30 cellular contexts compared by ENCODE assay signal in the genomic region with DNA sequence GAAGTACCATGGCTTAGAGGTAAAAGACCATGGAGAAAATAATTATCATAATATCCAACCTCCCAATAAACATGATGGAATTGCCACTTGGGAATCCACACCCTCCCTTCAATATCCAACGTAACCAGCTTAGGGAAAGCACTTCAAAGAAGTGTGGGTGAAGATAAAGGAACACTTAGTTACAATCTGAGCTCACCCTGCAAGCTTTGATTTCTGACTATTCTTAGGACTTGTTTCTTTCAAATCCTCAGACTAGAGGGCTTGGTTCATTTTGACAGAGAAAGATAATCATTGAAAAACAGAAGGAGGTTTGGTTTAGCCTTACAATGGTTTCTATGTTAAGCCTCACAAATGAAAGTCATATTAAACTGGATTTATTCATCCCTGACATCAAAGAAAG. TPM values are rescaled to one million over a fixed set of nuclear protein-coding genes. Genes with fewer than 3 reads are reported as not detected.
"Had no signal": no experiment of that assay in that cellular context is flagged by ENCODE, and none has a peak within 500 bp of the region (broad histone marks: within the 10 kb centered on the region; RNA-seq: fewer than 3 reads in every experiment).

No MANE protein-coding gene starts in this region.

- H3K36me3 ChIP-seq: ascending aorta, SJCRH30 had no signal

- H3K4me3 ChIP-seq: ascending aorta, SJCRH30 had no signal

- H3K27ac ChIP-seq: ascending aorta, KMS-11, SJCRH30, VCaP had no signal

- H3K4me3 Mint-ChIP-seq: activated B cell treated with CpG ODN at 0.5 μM for 24 hours; activated CD4-positive, alpha-beta memory T cell treated with anti-CD3 and anti-CD28 coated beads, Interleukin-2, amount 10 ng/mL, durations not matched to agents 7 days and 5 days; activated CD8-positive, alpha-beta memory T cell treated with anti-CD3 and anti-CD28 coated beads, Interleukin-2, amount 10 ng/mL, durations not matched to agents 7 days and 5 days; activated naive CD8-positive, alpha-beta T cell treated with anti-CD3 and anti-CD28 coated beads for 36 hours had no signal

- H3K9me3 Mint-ChIP-seq: activated B cell treated with CpG ODN at 0.5 μM for 24 hours; activated CD4-positive, alpha-beta memory T cell treated with anti-CD3 and anti-CD28 coated beads, Interleukin-2, amount 10 ng/mL, durations not matched to agents 7 days and 5 days; activated naive CD8-positive, alpha-beta T cell treated with anti-CD3 and anti-CD28 coated beads for 36 hours had no signal

- H3K27me3 ChIP-seq: ascending aorta had no signal

- H3K9me3 ChIP-seq: ascending aorta, SJCRH30 had no signal

- H3K27ac Mint-ChIP-seq: activated B cell treated with CpG ODN at 0.5 μM for 24 hours; activated CD4-positive, alpha-beta memory T cell treated with anti-CD3 and anti-CD28 coated beads, Interleukin-2, amount 10 ng/mL, durations not matched to agents 7 days and 5 days; activated CD8-positive, alpha-beta memory T cell treated with anti-CD3 and anti-CD28 coated beads, Interleukin-2, amount 10 ng/mL, durations not matched to agents 7 days and 5 days; activated naive CD8-positive, alpha-beta T cell treated with anti-CD3 and anti-CD28 coated beads for 36 hours had no signal

- H3K4me2 ChIP-seq: KMS-11 had no signal

- H3K4me1 ChIP-seq: ascending aorta, SJCRH30 had no signal

- H3K9ac ChIP-seq: KMS-11 had no signal

- DNase-seq: activated B cell treated with CpG ODN at 0.5 μM for 24 hours; activated CD4-positive, alpha-beta memory T cell treated with anti-CD3 and anti-CD28 coated beads, Interleukin-2, amount 10 ng/mL, durations not matched to agents 7 days and 5 days; activated CD4-positive, alpha-beta T cell treated with anti-CD3 and anti-CD28 coated beads for 4 hours; activated CD4-positive, CD25-positive, alpha-beta regulatory T cell treated with anti-CD3 and anti-CD28 coated beads, Interleukin-2, amount 50 U/mL, for 72 hours; activated CD8-positive, alpha-beta memory T cell treated with anti-CD3 and anti-CD28 coated beads for 24 hours; activated CD8-positive, alpha-beta memory T cell treated with anti-CD3 and anti-CD28 coated beads, Interleukin-2, amount 10 ng/mL, durations not matched to agents 7 days and 5 days; activated CD8-positive, alpha-beta memory T cell treated with anti-CD3 and anti-CD28 coated beads, Interleukin-2, amount 50 U/mL, for 48 hours; activated effector memory CD4-positive, alpha-beta T cell treated with Interleukin-2 at 50 U/mL for 16 hours; activated naive CD4-positive, alpha-beta T cell treated with anti-CD3 and anti-CD28 coated beads, Interleukin-2, amount 50 U/mL, for 16 hours; activated naive CD8-positive, alpha-beta T cell treated with anti-CD3 and anti-CD28 coated beads for 36 hours; activated T-cell treated with anti-CD3 and anti-CD28 coated beads, Interleukin-2, amount 50 U/mL, for 48 hours; amniotic stem cell; MM.1S; MV-4-11; NCI-H1092; NCI-H1436 treated with DMSO at 0.1 percent for 48 hours; NCI-H1694 treated with DMSO at 0.1 percent for 48 hours; NCI-H2029; NCI-H345; SHP77; SJCRH30; SW 1271; T-helper 1 cell; T-helper 2 cell; T-helper 9 cell had no signal

- H3K36me3 Mint-ChIP-seq: activated CD8-positive, alpha-beta memory T cell treated with anti-CD3 and anti-CD28 coated beads, Interleukin-2, amount 10 ng/mL, durations not matched to agents 7 days and 5 days; activated naive CD8-positive, alpha-beta T cell treated with anti-CD3 and anti-CD28 coated beads for 36 hours had no signal

RNA-seq across cellular contexts. Expression of gene SYT13, which starts 57.8 kb away (rescaled TPM):
- total RNA-seq: activated B cell treated with CpG ODN at 0.5 μM for 24 hours; activated CD4-positive, alpha-beta memory T cell treated with anti-CD3 and anti-CD28 coated beads, Interleukin-2, amount 10 ng/mL, durations not matched to agents 7 days and 5 days; activated CD8-positive, alpha-beta memory T cell treated with anti-CD3 and anti-CD28 coated beads, Interleukin-2, amount 10 ng/mL, durations not matched to agents 7 days and 5 days; activated naive CD8-positive, alpha-beta T cell treated with anti-CD3 and anti-CD28 coated beads for 36 hours; ascending aorta; LHCN-M2; NCI-H460; SJCRH30 had no signal
